8 cellular contexts compared by ENCODE assay signal in the genomic region with DNA sequence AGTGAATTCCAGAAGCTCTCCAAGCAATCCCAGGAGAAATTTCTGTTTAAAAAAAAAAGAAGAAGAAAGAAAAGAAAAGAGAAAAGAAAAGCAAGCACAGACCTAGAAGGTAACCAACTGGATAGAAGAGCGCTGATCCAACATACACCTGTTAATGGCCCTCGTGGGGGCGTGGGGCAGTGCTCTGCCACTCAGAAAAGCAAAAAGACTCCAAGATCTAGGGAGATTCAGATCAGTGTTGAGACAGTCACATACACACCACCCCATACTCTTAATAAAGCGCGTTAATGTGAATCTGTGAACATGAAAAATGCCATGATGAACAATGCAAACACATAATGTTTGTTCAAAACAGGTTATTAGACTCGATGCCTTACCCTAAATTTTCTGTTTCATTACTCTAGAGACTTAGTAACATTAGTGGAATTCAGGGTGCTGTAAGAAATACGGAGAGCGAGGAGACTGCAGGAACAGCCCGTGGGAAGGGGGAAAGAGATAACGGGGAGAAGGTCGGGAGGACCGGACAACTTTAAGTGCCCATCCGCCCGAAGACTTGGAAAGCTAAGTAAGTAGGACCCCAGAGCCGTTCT. TPM values are rescaled to one million over a fixed set of nuclear protein-coding genes. Genes with fewer than 3 reads are reported as not detected.
DNase-seq lines count a peak whose midpoint lies in the region; ATAC-seq, FAIRE-seq and TF ChIP-seq lines count a peak whose summit lies in the region.

No MANE protein-coding gene starts in this region.

- H2AK5ac ChIP-seq in H1 (ENCODE audit: low read depth, low read length): no peak overlapping the region

- no peak overlapping the region for H3K23ac ChIP-seq in H1 (ENCODE audit: insufficient read length)

- H3K23me2 ChIP-seq in H1 (ENCODE audit: low read depth, low read length): peaks cover 7% of the 10 kb centered on the region

- H3K27me3 ChIP-seq in CD4-positive, CD25-positive, alpha-beta regulatory T cell (ENCODE audit: control insufficient read depth, insufficient read depth, low read length): no peaks in the 10 kb centered on the region
- H3K27me3 ChIP-seq in MM.1S (replicated peaks; ENCODE audit: insufficient read depth, low read length) (no peaks in the 10 kb centered on the region), H1 (replicated peaks in 1 of 4; ENCODE audit: control insufficient read depth in 3 of 4, extremely low read depth in 1 of 4, insufficient read depth in 3 of 4, low read length in 3 of 4) (no peaks in the 10 kb centered on the region), neuron (ENCODE audit: insufficient read depth, low read length) (no peaks in the 10 kb centered on the region)

- no peaks in the 10 kb centered on the region for H3K9me3 ChIP-seq in CD4-positive, CD25-positive, alpha-beta regulatory T cell (ENCODE audit: control insufficient read depth in 2 of 2, low read length in 2 of 2)
- no peaks in the 10 kb centered on the region for H3K9me3 ChIP-seq in MM.1S (replicated peaks; ENCODE audit: insufficient read depth, low read length)
- peaks cover 0 to 3% of the 10 kb centered on the region in 2 experiments; a peak in 1 of 4 replicates for H3K9me3 ChIP-seq in H1 (ENCODE audit: insufficient read depth in 2 of 2, low read depth in 1 of 2, low read length in 1 of 2)
- H3K9me3 ChIP-seq in neuron (ENCODE audit: low read length): peaks cover 3% of the 10 kb centered on the region

- no peaks in the 10 kb centered on the region for H3K9me2 ChIP-seq in MM.1S (replicated peaks; ENCODE audit: insufficient read depth, low read length)

- no peak overlapping the region for H3K4me3 Mint-ChIP-seq in CD4-positive, CD25-positive, alpha-beta regulatory T cell

- no peak for TF ChIP-seq RAD21 in H1 (IDR thresholded peaks at IDR 0.05 in 1 of 2, conservative IDR thresholded peaks at IDR 0.05 in 1 of 2; ENCODE audit: low read depth in 2 of 2, low read length in 2 of 2)

- H3K79me1 ChIP-seq in H1 (ENCODE audit: low read depth, low read length): no peaks in the 10 kb centered on the region

- H3K4me2 ChIP-seq in MM.1S (ENCODE audit: low read depth, low read length) (peak overlapping the region; percentile 94), H1 (ENCODE audit: insufficient read depth in 1 of 2, low read depth in 2 of 2, low read length in 2 of 2) (peak overlapping the region; percentile 55 to 79)

- no peak overlapping the region for H2BK120ac ChIP-seq in H1 (replicated peaks; ENCODE audit: low read depth, low read length)

- no peak overlapping the region for H2BK15ac ChIP-seq in H1 (ENCODE audit: low read length)

- FAIRE-seq in H1 (lab: Jason Lieb, UNC): no peak

- H3K9me3 Mint-ChIP-seq in CD4-positive, CD25-positive, alpha-beta regulatory T cell: peaks cover 0 to 4% (median 0%) of the 10 kb centered on the region in 7 donors

- H4K5ac ChIP-seq in H1 (ENCODE audit: insufficient read length, low read depth, low read length): no peak overlapping the region

- H3K56ac ChIP-seq in H1 (replicated peaks; ENCODE audit: insufficient read length, low read depth, low read length): no peak overlapping the region

- peaks cover 52% of the 10 kb centered on the region for H3K4me1 ChIP-seq in CD4-positive, CD25-positive, alpha-beta regulatory T cell (ENCODE audit: control insufficient read depth, insufficient read depth, low read length, poor library complexity, severe bottlenecking)
- H3K4me1 ChIP-seq in MM.1S (ENCODE audit: low read length) (peaks cover 12% of the 10 kb centered on the region), H1 (replicated peaks in 1 of 4; ENCODE audit: control insufficient read depth in 3 of 4, insufficient read depth in 4 of 4, low read length in 3 of 4) (no peaks in the 10 kb centered on the region; a peak in 1 of 7 replicates), neuron (ENCODE audit: insufficient read depth, low read length) (peaks cover 9% of the 10 kb centered on the region)

- no peak overlapping the region for H2BK12ac ChIP-seq in H1 (ENCODE audit: low read depth, low read length)

- CTCF ChIA-PET in H1 (lab: Charles Lee; ENCODE audit: partially characterized antibody): interaction anchor here (1.4 to 2.5 kb wide), 2 partner anchors 9 to 19 kb away, joined by 3 to 8 read pairs; no protein-coding TSS in a partner anchor

- POLR2A ChIA-PET in H1 (lab: Charles Lee; ENCODE audit: partially characterized antibody): interaction anchor here (0.9 to 1.2 kb wide), 4 partner anchors 11 to 257 kb away, joined by 3 to 5 read pairs (median 4); partner anchors contain the start of gene SLC19A2

- H3K4me1 Mint-ChIP-seq in CD4-positive, CD25-positive, alpha-beta regulatory T cell: peaks cover 23 to 46% (median 32%) of the 10 kb centered on the region in 4 donors

- H4K8ac ChIP-seq in H1 (ENCODE audit: extremely low read depth, insufficient read depth, low read length): no peak overlapping the region

- TF ChIP-seq POLR2A in H1 (IDR thresholded peaks at IDR 0.05; ENCODE audit: control extremely low read depth in 1 of 2, low read depth in 2 of 2, low read length in 2 of 2): no peak

- H2AFZ ChIP-seq in MM.1S (ENCODE audit: low read length): peak overlapping the region; percentile 88
- H2AFZ ChIP-seq in H1 (ENCODE audit: low read length): peak overlapping the region; percentile 99
- peak overlapping the region; percentile 83 for H2AFZ ChIP-seq in neuron (ENCODE audit: low read depth, low read length)

- H3K9ac ChIP-seq in MM.1S (ENCODE audit: low read length) (peak overlapping the region; percentile 37; the same call in 1 of the 2 replicates), H1 (replicated peaks in 1 of 4; ENCODE audit: extremely low read depth in 1 of 4, low read depth in 3 of 4, low read length in 3 of 4) (peak overlapping the region in 2 of 4 experiments; percentile 35 to 66; a peak in 3 of 7 replicates)

- WGBS in H1 (ENCODE audit: extremely low coverage in 1 of 2, insufficient coverage in 1 of 2, insufficient read length in 1 of 2, insufficient replicate concordance in 2 of 2, low coverage in 1 of 2, low lambda C conversion rate in 2 of 2, missing lambda C conversion rate in 1 of 2), 2 experiments: 16% methylated on average over 15 of the region's 15 CpGs; no CpG with 5 or more reads in 1 of the 2 experiments

- H3K27me3 Mint-ChIP-seq in CD4-positive, CD25-positive, alpha-beta regulatory T cell: no peaks in the 10 kb centered on the region

- peak overlapping the region; percentile 97 for H3K4me3 ChIP-seq in CD4-positive, CD25-positive, alpha-beta regulatory T cell (ENCODE audit: low read depth, low read length)
- H3K4me3 ChIP-seq in MM.1S (ENCODE audit: low read length) (peak overlapping the region; percentile 86), H1 (ENCODE audit: extremely low read depth in 1 of 4, insufficient read depth in 2 of 4, low read depth in 3 of 4, low read length in 4 of 4) (peak overlapping the region; percentile 87 to 98 (median 92)), neuron (ENCODE audit: low read length) (peak overlapping the region; percentile 89)

- DNase-seq in CD4-positive, CD25-positive, alpha-beta regulatory T cell: no peak
- DNase-seq in MM.1S (peak; percentile 9), H1 (ENCODE audit: low read depth in 1 of 2, low spot score in 2 of 2) (no peak), HUDEP-2 (lab: John Stamatoyannopoulos, UW; ENCODE audit: unreplicated experiment in 76 of 76) (no peak), cerebellar nuclear complex (lab: John Stamatoyannopoulos, UW) (no peak), 8988T (no peak)

- H4K20me1 ChIP-seq in MM.1S (ENCODE audit: insufficient read depth, low read length) (no peaks in the 10 kb centered on the region), H1 (replicated peaks in 1 of 2; ENCODE audit: control insufficient read depth in 1 of 2, insufficient read depth in 2 of 2, low read length in 2 of 2) (no peaks in the 10 kb centered on the region)

- no peak for TF ChIP-seq CTCF in MM.1S (IDR thresholded peaks at IDR 0.05; ENCODE audit: low read length)
- no peak for TF ChIP-seq CTCF in H1 (IDR thresholded peaks at IDR 0.05; ENCODE audit: control extremely low read depth in 1 of 3, insufficient read depth in 1 of 3, low read depth in 1 of 3, low read length in 3 of 3)

- H4K91ac ChIP-seq in H1 (replicated peaks; ENCODE audit: insufficient read length, low read length): no peak overlapping the region

- no peak for TF ChIP-seq EP300 in H1 (IDR thresholded peaks at IDR 0.05; ENCODE audit: borderline replicate concordance in 1 of 2, low read depth in 2 of 2, low read length in 2 of 2)

- no peak overlapping the region for H3K14ac ChIP-seq in H1 (ENCODE audit: insufficient read length)

- peaks cover 19% of the 10 kb centered on the region for H3K36me3 Mint-ChIP-seq in CD4-positive, CD25-positive, alpha-beta regulatory T cell

- peaks cover 14% of the 10 kb centered on the region for H3F3A ChIP-seq in MM.1S (ENCODE audit: insufficient read depth, low read length)

- H3K18ac ChIP-seq in H1 (ENCODE audit: extremely low read depth, low read length): no peak overlapping the region

- peak overlapping the region; percentile 96 for H3K27ac ChIP-seq in CD4-positive, CD25-positive, alpha-beta regulatory T cell (ENCODE audit: insufficient read depth, low read length, poor library complexity, severe bottlenecking)
- H3K27ac ChIP-seq in MM.1S (ENCODE audit: low read length): peak overlapping the region; percentile 84; the same call in 1 of the 2 replicates
- no peak overlapping the region for H3K27ac ChIP-seq in H1 (ENCODE audit: low read depth, low read length)

- no peak for ATAC-seq in CD4-positive, CD25-positive, alpha-beta regulatory T cell (ENCODE audit: low read depth in 2 of 2)
- no peak for ATAC-seq in GM19455 (IDR thresholded peaks at IDR 0.05; ENCODE audit: unreplicated experiment)

- peaks cover 9% of the 10 kb centered on the region for H3K36me3 ChIP-seq in CD4-positive, CD25-positive, alpha-beta regulatory T cell (ENCODE audit: control insufficient read depth, insufficient read depth, low read length)
- H3K36me3 ChIP-seq in MM.1S (replicated peaks; ENCODE audit: insufficient read depth, low read length): no peaks in the 10 kb centered on the region
- H3K36me3 ChIP-seq in H1 (ENCODE audit: control insufficient read depth in 2 of 4, insufficient read depth in 4 of 4, low read length in 3 of 4): peaks cover 0 to 6% (median 1%) of the 10 kb centered on the region in 4 experiments; a peak in 1 of 8 replicates
- H3K36me3 ChIP-seq in neuron (ENCODE audit: insufficient read depth, low read length): peaks cover 18% of the 10 kb centered on the region

- H3K4ac ChIP-seq in H1 (replicated peaks; ENCODE audit: insufficient read length, low read depth, low read length): no peak overlapping the region

- H3K79me2 ChIP-seq in MM.1S (ENCODE audit: low read length) (peaks cover 13% of the 10 kb centered on the region), H1 (ENCODE audit: control insufficient read depth in 1 of 2, insufficient read depth in 2 of 2, low read length in 2 of 2) (peaks cover 0 to 14% of the 10 kb centered on the region in 2 experiments; a peak in 2 of 4 replicates)

- H3K27ac Mint-ChIP-seq in CD4-positive, CD25-positive, alpha-beta regulatory T cell: no peak overlapping the region

- H2BK20ac ChIP-seq in H1 (ENCODE audit: low read length): no peak overlapping the region

- 0 out of 2 replicates have a peak overlapping the region, but pooled peaks have one; percentile 17 for H2BK5ac ChIP-seq in H1 (ENCODE audit: low read depth, low read length)

RNA-seq across cellular contexts. Expression of gene NME7, which starts 0.4 kb away (rescaled TPM):
- 8.3 TPM for total RNA-seq in CD4-positive, CD25-positive, alpha-beta regulatory T cell
- 10 to 100 TPM; 13.0 to 40.2 (median 19.9) TPM for polyA plus RNA-seq in CD4-positive, CD25-positive, alpha-beta regulatory T cell
- 26.8 and 28.5 TPM in 2 replicates for total RNA-seq in H1 (2021; fragmentation: NEBNext Ultra II Directional; extraction: Animal tissue kit (Norgen Biotek cat#: 25700))
- polyA plus RNA-seq in H1 (2011; rRNA removed): 6.7 and 11.6 TPM in 2 replicates
- 18.3 TPM for polyA plus RNA-seq in H1 (2011; cell fraction: cytosol; rRNA removed)
- 4.3 TPM for polyA plus RNA-seq in H1 (2011; cell fraction: nucleus; rRNA removed)
- polyA plus RNA-seq in H1 (2012, experiment 1 of 2): 17.1 to 56.8 TPM (median 19.3 TPM) in 4 replicates
- 3.7 TPM for polyA plus RNA-seq in H1 (2012, experiment 2 of 2)
- 51.0 TPM for polyA plus RNA-seq in H1 (2013, experiment 1 of 2)
- polyA plus RNA-seq in H1 (2013, experiment 2 of 2): 61.8 TPM
- 10.0 and 10.6 TPM in 2 replicates for polyA minus RNA-seq in H1 (2011; rRNA and poly(A)+ RNA removed)
- polyA minus RNA-seq in H1 (2011; cell fraction: cytosol; rRNA and poly(A)+ RNA removed): 10.2 TPM
- polyA minus RNA-seq in H1 (2011; cell fraction: nucleus; rRNA and poly(A)+ RNA removed): 42.3 TPM

RNA-seq across cellular contexts. Expression of gene BLZF1, which starts 0.8 kb away (rescaled TPM):
- total RNA-seq in CD4-positive, CD25-positive, alpha-beta regulatory T cell: 22.9 TPM
- 10 to 100 TPM; 15.1 to 24.4 (median 16.5) TPM for polyA plus RNA-seq in CD4-positive, CD25-positive, alpha-beta regulatory T cell
- total RNA-seq in H1 (2021; fragmentation: NEBNext Ultra II Directional; extraction: Animal tissue kit (Norgen Biotek cat#: 25700)): 9.9 and 10.3 TPM in 2 replicates
- 1.1 and 1.8 TPM in 2 replicates for polyA plus RNA-seq in H1 (2011; rRNA removed)
- polyA plus RNA-seq in H1 (2011; cell fraction: cytosol; rRNA removed): 2.8 TPM
- polyA plus RNA-seq in H1 (2011; cell fraction: nucleus; rRNA removed): 1.2 TPM
- 3.6 to 9.1 TPM (median 4.2 TPM) in 4 replicates for polyA plus RNA-seq in H1 (2012, experiment 1 of 2)
- 0.38 TPM for polyA plus RNA-seq in H1 (2012, experiment 2 of 2)
- 6.2 TPM for polyA plus RNA-seq in H1 (2013, experiment 1 of 2)
- 6.2 TPM for polyA plus RNA-seq in H1 (2013, experiment 2 of 2)
- 4.3 and 4.7 TPM in 2 replicates for polyA minus RNA-seq in H1 (2011; rRNA and poly(A)+ RNA removed)
- polyA minus RNA-seq in H1 (2011; cell fraction: cytosol; rRNA and poly(A)+ RNA removed): 3.4 TPM
- polyA minus RNA-seq in H1 (2011; cell fraction: nucleus; rRNA and poly(A)+ RNA removed): 13.8 TPM
